ENCODE assay signal across 27 cellular contexts in the genomic region with DNA sequence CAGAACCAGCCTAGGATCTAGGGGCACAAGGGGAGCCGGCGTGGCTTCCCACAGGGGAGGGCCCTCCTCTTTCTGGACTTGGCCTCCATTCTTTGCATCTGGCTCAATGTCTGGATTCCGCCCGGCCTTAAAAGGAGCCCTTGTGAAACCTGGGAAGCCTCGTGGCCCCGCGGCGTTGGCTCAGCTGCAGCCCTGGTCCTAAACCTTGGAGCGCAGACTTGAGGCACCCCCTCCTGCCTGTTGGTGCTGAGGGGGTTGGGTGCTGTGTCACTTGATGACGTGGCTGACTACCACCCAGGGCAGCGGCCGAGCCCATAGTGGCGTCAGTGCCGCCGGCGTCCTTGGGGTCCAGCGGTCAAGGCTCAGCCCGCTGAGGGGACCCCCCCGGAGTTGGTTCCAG. TPM values are rescaled to one million over a fixed set of nuclear protein-coding genes. Genes with fewer than 3 reads are reported as not detected.
DNase-seq lines count a peak whose midpoint lies in the region; ATAC-seq, FAIRE-seq and TF ChIP-seq lines count a peak whose summit lies in the region.
"Had no signal": no experiment of that assay in that cellular context is flagged by ENCODE, and none has a peak within 500 bp of the region (broad histone marks: within the 10 kb centered on the region; RNA-seq: fewer than 3 reads in every experiment).

No MANE protein-coding gene starts in this region.

- H3K27ac Mint-ChIP-seq in CD4-positive, alpha-beta T cell, result no peak overlapping the region
- H3K27ac Mint-ChIP-seq in type B pancreatic cell, result no peak overlapping the region
- no peak overlapping the region for H3K27ac Mint-ChIP-seq in GM23338
- H3K27ac Mint-ChIP-seq: B cell; CD8-positive, alpha-beta memory T cell had no signal

- no peaks in the 10 kb centered on the region for H3F3A ChIP-seq in GM23338 (replicated peaks; ENCODE audit: low read depth)

- H3K9me3 Mint-ChIP-seq in CD4-positive, alpha-beta T cell, result no peaks in the 10 kb centered on the region
- H3K9me3 Mint-ChIP-seq in type B pancreatic cell (no peaks in the 10 kb centered on the region), GM23338 (no peaks in the 10 kb centered on the region; the same call in 2 of the 3 replicates)
- H3K9me3 Mint-ChIP-seq: CD8-positive, alpha-beta memory T cell had no signal

- no peak for ATAC-seq in HepG2
- ATAC-seq in right lobe of liver, result no peak
- no peak for ATAC-seq in CD4-positive, alpha-beta T cell (ENCODE audit: poor library complexity)
- no peak for ATAC-seq in GM18517 (IDR thresholded peaks at IDR 0.05; ENCODE audit: unreplicated experiment)
- no peak for ATAC-seq in GM23338
- ATAC-seq: A549, GM12878 had no signal

- H3K4me3 ChIP-seq in HepG2 (replicated peaks in 1 of 3; ENCODE audit: insufficient read depth in 1 of 3, low read depth in 2 of 3, low read length in 3 of 3) (no peak overlapping the region), right lobe of liver (no peak overlapping the region), adrenal gland (no peak overlapping the region), GM23338 (no peak overlapping the region)
- H3K4me3 ChIP-seq: A549, GM12878 had no signal

- TF ChIP-seq EP300 in HepG2 (IDR thresholded peaks at IDR 0.05; ENCODE audit: low read depth in 2 of 2, low read length in 2 of 2) (no peak), HepG2 (CRISPR knock-in tag; IDR thresholded peaks at IDR 0.05; ENCODE audit: borderline replicate concordance) (no peak)

- DNase-seq in HepG2 (ENCODE audit: low spot score) (no peak), right lobe of liver (no peak), adrenal gland (peak; percentile 66 to 86 (median 72)), type B pancreatic cell (ENCODE audit: extremely low spot score, unreplicated experiment) (no peak), GM23338 (ENCODE audit: low spot score) (no peak)
- no peak for DNase-seq in CD4-positive, alpha-beta T cell
- DNase-seq: AML-193; CD4-positive, alpha-beta memory T cell; CD8-positive, alpha-beta memory T cell; COR-L47; DMS 273 treated with DMSO at 0.1 percent for 48 hours; DMS153; DMS53; DMS79; DND-41; EL; GDM1 had no signal

- POLR2A ChIA-PET in HepG2 (lab: Yijun Ruan, JAX), result no interaction called here
- POLR2A ChIA-PET in CD4-positive, alpha-beta T cell (lab: Charles Lee), result no interaction called here

- H2AFZ ChIP-seq in HepG2 (ENCODE audit: low read length) (no peak overlapping the region), GM23338 (no peak overlapping the region)

- no peaks in the 10 kb centered on the region for H3K9me2 ChIP-seq in GM23338 (ENCODE audit: insufficient read depth)

- no peak overlapping the region for H3K27ac ChIP-seq in HepG2 (ENCODE audit: extremely low read length, insufficient read depth, low read length)
- H3K27ac ChIP-seq in right lobe of liver, result no peak overlapping the region
- no peak overlapping the region for H3K27ac ChIP-seq in CD4-positive, alpha-beta T cell (ENCODE audit: low read depth, low read length)
- H3K27ac ChIP-seq in adrenal gland, result peak overlapping the region in 4 of 5 donors; percentile 37 to 87 (median 60)
- no peak overlapping the region for H3K27ac ChIP-seq in GM23338 (ENCODE audit: low read depth)
- H3K27ac ChIP-seq: 22Rv1, A549, C4-2B had no signal

- TF ChIP-seq RAD21 in HepG2 (CRISPR knock-in tag; IDR thresholded peaks at IDR 0.05), result no peak

- H4K20me1 ChIP-seq in HepG2 (ENCODE audit: insufficient read depth, low read length) (no peaks in the 10 kb centered on the region), GM23338 (replicated peaks; ENCODE audit: insufficient read depth) (peaks cover 2% of the 10 kb centered on the region; the same call in 1 of the 2 replicates)

- H3K4me2 ChIP-seq in HepG2 (ENCODE audit: low read depth, low read length) (no peak overlapping the region), GM23338 (no peak overlapping the region)
- H3K4me2 ChIP-seq: A549 had no signal

- H3K4me3 Mint-ChIP-seq in CD4-positive, alpha-beta T cell, result peak overlapping the region; percentile 56
- H3K4me3 Mint-ChIP-seq in type B pancreatic cell, result no peak overlapping the region
- no peak overlapping the region for H3K4me3 Mint-ChIP-seq in GM23338
- H3K4me3 Mint-ChIP-seq: B cell had no signal

- H3K9ac ChIP-seq in HepG2 (ENCODE audit: insufficient read depth, low read depth, low read length), result no peak overlapping the region

- no peak for TF ChIP-seq CTCF in HepG2 (CRISPR knock-in tag; IDR thresholded peaks at IDR 0.05)
- TF ChIP-seq CTCF in right lobe of liver (IDR thresholded peaks at IDR 0.05), result no peak
- TF ChIP-seq CTCF in CD4-positive, alpha-beta T cell (IDR thresholded peaks at IDR 0.05), result no peak
- no peak for TF ChIP-seq CTCF in adrenal gland (IDR thresholded peaks at IDR 0.05)
- no peak for TF ChIP-seq CTCF in type B pancreatic cell (conservative IDR thresholded peaks at IDR 0.05)
- no peak for TF ChIP-seq CTCF in GM23338 (conservative IDR thresholded peaks at IDR 0.05; ENCODE audit: low read depth in 2 of 2)

- CTCF ChIA-PET in HepG2 (lab: Yijun Ruan, JAX; ENCODE audit: low intra/inter-chr PET ratio, low total read pairs), result no interaction called here
- CTCF ChIA-PET in CD4-positive, alpha-beta T cell (lab: Charles Lee), result no interaction called here

- H3K4me1 ChIP-seq in HepG2 (ENCODE audit: insufficient read depth, low read length), result peaks cover 9% of the 10 kb centered on the region
- H3K4me1 ChIP-seq in right lobe of liver, result peaks cover 0 to 6% (median 3%) of the 10 kb centered on the region in 4 donors
- peaks cover 12 to 42% of the 10 kb centered on the region in 2 donors for H3K4me1 ChIP-seq in adrenal gland (replicated peaks in 1 of 2)
- no peaks in the 10 kb centered on the region for H3K4me1 ChIP-seq in GM23338 (ENCODE audit: insufficient read depth)

- WGBS in HepG2 (ENCODE audit: low lambda C conversion rate), result 95% methylated on average over 12 of the region's 19 CpGs
- WGBS in right lobe of liver (ENCODE audit: insufficient coverage, low coverage, low lambda C conversion rate, missing lambda C conversion rate), result no CpG with 5 or more reads among the region's 19 CpGs
- WGBS in adrenal gland, 4 donors, result 60 to 68% (median 64%) methylated on average over 13 to 19 of the region's 19 CpGs; no CpG with 5 or more reads in 1 of the 4 donors

- H3K27me3 Mint-ChIP-seq in CD4-positive, alpha-beta T cell, result peaks cover 3% of the 10 kb centered on the region
- H3K27me3 Mint-ChIP-seq in type B pancreatic cell, result no peaks in the 10 kb centered on the region
- peaks cover 8% of the 10 kb centered on the region for H3K27me3 Mint-ChIP-seq in GM23338 (ENCODE audit: insufficient read depth, low read depth, poor library complexity)
- H3K27me3 Mint-ChIP-seq: B cell had no signal

- TF ChIP-seq POLR2A in HepG2 (IDR thresholded peaks at IDR 0.05; ENCODE audit: insufficient read depth in 1 of 2, low read depth in 2 of 2, low read length in 2 of 2) (no peak), right lobe of liver (IDR thresholded peaks at IDR 0.05) (no peak), adrenal gland (IDR thresholded peaks at IDR 0.05) (no peak)

- intact Hi-C loops in HepG2 (cut with micrococcal nuclease; ENCODE audit: unreplicated experiment), result no loop called here
- intact Hi-C loops in right lobe of liver (cut with DNase I), result loop anchor here in 1 of 2 donors (10.0 kb wide), 1 partner anchor 47 kb away; the partner anchor contains the start of gene APRT
- intact Hi-C loops in CD4-positive, alpha-beta T cell (cut with DNase I, micrococcal nuclease), result no loop called here
- intact Hi-C loops in adrenal gland (cut with DNase I), result no loop called here

- peaks cover 15% of the 10 kb centered on the region for H3K4me1 Mint-ChIP-seq in CD4-positive, alpha-beta T cell (ENCODE audit: low read depth)
- peaks cover 10% of the 10 kb centered on the region for H3K4me1 Mint-ChIP-seq in type B pancreatic cell (ENCODE audit: unreplicated experiment)
- H3K4me1 Mint-ChIP-seq in GM23338, result peaks cover 9% of the 10 kb centered on the region

- H3K36me3 Mint-ChIP-seq in CD4-positive, alpha-beta T cell (ENCODE audit: low read depth), result peaks cover 48% of the 10 kb centered on the region
- H3K36me3 Mint-ChIP-seq in type B pancreatic cell (no peaks in the 10 kb centered on the region), GM23338 (ENCODE audit: low read depth) (peaks cover 31% of the 10 kb centered on the region)

- no TSS peak for BruUV-seq in HepG2 (replicated peaks; lab: Mats Ljungman, UMichigan)

- FAIRE-seq in HepG2 (lab: Jason Lieb, UNC), result no peak
- FAIRE-seq: A549, GM12878 had no signal

- in situ Hi-C loops in HepG2 (cut with HindIII; ENCODE audit: extremely low pct_ligation_motif_present, low pct_unique_long_range_greater_than_20kb), result no loop called here

- no peaks in the 10 kb centered on the region for H3K9me3 ChIP-seq in HepG2 (ENCODE audit: low read length)
- no peaks in the 10 kb centered on the region for H3K9me3 ChIP-seq in right lobe of liver
- H3K9me3 ChIP-seq in CD4-positive, alpha-beta T cell (ENCODE audit: control insufficient read depth, low read length), result no peaks in the 10 kb centered on the region
- H3K9me3 ChIP-seq in adrenal gland (replicated peaks in 1 of 3), result no peaks in the 10 kb centered on the region
- H3K9me3 ChIP-seq: A549 had no signal

- H3K36me3 ChIP-seq in HepG2 (replicated peaks in 1 of 2; ENCODE audit: control insufficient read depth in 1 of 2, insufficient read depth in 2 of 2, low read length in 2 of 2) (peaks cover 12 to 28% of the 10 kb centered on the region in 2 experiments), right lobe of liver (peaks cover 0 to 29% (median 5%) of the 10 kb centered on the region in 4 donors), adrenal gland (replicated peaks in 1 of 2) (peaks cover 0 to 45% of the 10 kb centered on the region in 2 donors), GM23338 (ENCODE audit: insufficient read depth) (no peaks in the 10 kb centered on the region)

- H3K79me2 ChIP-seq in HepG2 (ENCODE audit: insufficient read depth, low read length) (peaks cover 12% of the 10 kb centered on the region), GM23338 (replicated peaks; ENCODE audit: insufficient read depth) (peaks cover 13% of the 10 kb centered on the region)

- H3K27me3 ChIP-seq in HepG2 (ENCODE audit: control insufficient read depth in 1 of 2, insufficient read depth in 2 of 2, low read length in 2 of 2) (peaks cover 6 to 15% of the 10 kb centered on the region in 2 experiments; a peak in 4 of 5 replicates), right lobe of liver (no peaks in the 10 kb centered on the region), adrenal gland (no peaks in the 10 kb centered on the region), GM23338 (ENCODE audit: insufficient read depth) (no peaks in the 10 kb centered on the region)
- no peaks in the 10 kb centered on the region for H3K27me3 ChIP-seq in CD4-positive, alpha-beta T cell (ENCODE audit: control insufficient read depth, insufficient read depth, low read length)

RNA-seq across cellular contexts. Expression of gene TRAPPC2L, which starts 4.4 kb away (rescaled TPM):
- total RNA-seq in HepG2 (2016; rRNA removed; fragmentation: Illumina TruSeq; extraction: Trizol) (107 and 158 TPM in 2 replicates), right lobe of liver (10 to 100 TPM; 15.1 to 25.5 (median 20.1) TPM), adrenal gland (100 to 1,000 TPM in 5 of 8 donors, 10 to 100 TPM in 3; 56.7 to 279 (median 117) TPM), type B pancreatic cell (ENCODE audit: low replicate concordance) (80.4 and 91.4 TPM in 2 replicates)
- total RNA-seq in HepG2 (2016; cell fraction: cytosol; rRNA removed; fragmentation: Illumina TruSeq; extraction: Trizol; ENCODE audit: low read depth), result 39.7 and 49.5 TPM in 2 replicates
- 117 and 161 TPM in 2 replicates for total RNA-seq in HepG2 (2016; cell fraction: insoluble cytoplasmic fraction; rRNA removed; fragmentation: Illumina TruSeq; extraction: Trizol)
- total RNA-seq in HepG2 (2016; cell fraction: membrane; rRNA removed; fragmentation: Illumina TruSeq; extraction: Trizol), result 55.4 and 64.8 TPM in 2 replicates
- 54.9 and 68.3 TPM in 2 replicates for total RNA-seq in HepG2 (2016; cell fraction: nucleus; rRNA removed; fragmentation: Illumina TruSeq; extraction: Trizol)
- polyA plus RNA-seq in HepG2 (2011; rRNA removed) (94.9 and 96.3 TPM in 2 replicates), adrenal gland (100 to 1,000 TPM; 150 to 259 (median 250) TPM), GM23338 (2016; fragmentation: Nextera tagmentation; extraction: Ambion mirVana) (167 and 171 TPM in 2 replicates)
- polyA plus RNA-seq in HepG2 (2011; cell fraction: cytosol; rRNA removed), result 49.7 and 65.0 TPM in 2 replicates
- polyA plus RNA-seq in HepG2 (2011; cell fraction: nucleus; rRNA removed), result 60.0 and 63.3 TPM in 2 replicates
- 72.5 and 94.4 TPM in 2 replicates for polyA plus RNA-seq in HepG2 (2012)
- polyA plus RNA-seq in HepG2 (2016; cell fraction: cytosol; fragmentation: Illumina TruSeq; extraction: Trizol; ENCODE audit: low read depth), result 51.9 and 69.2 TPM in 2 replicates
- 217 and 222 TPM in 2 replicates for polyA plus RNA-seq in HepG2 (2016; cell fraction: insoluble cytoplasmic fraction; fragmentation: Illumina TruSeq; extraction: Trizol; ENCODE audit: low read depth)
- polyA plus RNA-seq in HepG2 (2016; cell fraction: membrane; fragmentation: Illumina TruSeq; extraction: Trizol; ENCODE audit: low read depth), result 75.4 and 76.3 TPM in 2 replicates
- polyA plus RNA-seq in HepG2 (2016; cell fraction: nucleus; fragmentation: Illumina TruSeq; extraction: Trizol; ENCODE audit: insufficient read depth, low read depth), result 124 and 134 TPM in 2 replicates
- 63.0 and 105 TPM in 2 replicates for polyA minus RNA-seq in HepG2 (2011; rRNA and poly(A)+ RNA removed; ENCODE audit: low replicate concordance)
- 10.9 and 13.1 TPM in 2 replicates for polyA minus RNA-seq in HepG2 (2011; cell fraction: cytosol; rRNA and poly(A)+ RNA removed)
- polyA minus RNA-seq in HepG2 (2011; cell fraction: nucleus; rRNA and poly(A)+ RNA removed), result 45.4 and 54.3 TPM in 2 replicates
- 10 to 100 TPM; 48.0 to 48.2 TPM for total RNA-seq in CD4-positive, alpha-beta T cell
- total RNA-seq in GM23338 (2014; rRNA removed; shearing (Covaris generic)), result 59.3 and 68.8 TPM in 2 replicates

RNA-seq across cellular contexts. Expression of gene GALNS, which starts 4.6 kb away (rescaled TPM):
- total RNA-seq in HepG2 (2016; rRNA removed; fragmentation: Illumina TruSeq; extraction: Trizol) (2.8 and 9.2 TPM in 2 replicates), right lobe of liver (10 to 100 TPM in 5 of 6 experiments, 1 to 10 TPM in 1; 9.2 to 20.6 (median 16.5) TPM), adrenal gland (10 to 100 TPM; 22.2 to 57.0 (median 36.2) TPM), type B pancreatic cell (ENCODE audit: low replicate concordance) (30.2 and 32.5 TPM in 2 replicates)
- 3.6 and 3.7 TPM in 2 replicates for total RNA-seq in HepG2 (2016; cell fraction: cytosol; rRNA removed; fragmentation: Illumina TruSeq; extraction: Trizol; ENCODE audit: low read depth)
- total RNA-seq in HepG2 (2016; cell fraction: insoluble cytoplasmic fraction; rRNA removed; fragmentation: Illumina TruSeq; extraction: Trizol), result 2.6 and 11.0 TPM in 2 replicates
- total RNA-seq in HepG2 (2016; cell fraction: membrane; rRNA removed; fragmentation: Illumina TruSeq; extraction: Trizol), result 4.2 and 5.1 TPM in 2 replicates
- total RNA-seq in HepG2 (2016; cell fraction: nucleus; rRNA removed; fragmentation: Illumina TruSeq; extraction: Trizol), result 12.2 and 14.1 TPM in 2 replicates
- polyA plus RNA-seq in HepG2 (2011; rRNA removed) (9.5 and 9.8 TPM in 2 replicates), adrenal gland (10 to 100 TPM; 33.3 to 63.1 (median 37.2) TPM), GM23338 (2016; fragmentation: Nextera tagmentation; extraction: Ambion mirVana) (9.7 TPM in 2 replicates)
- polyA plus RNA-seq in HepG2 (2011; cell fraction: cytosol; rRNA removed), result 7.1 and 10.3 TPM in 2 replicates
- polyA plus RNA-seq in HepG2 (2011; cell fraction: nucleus; rRNA removed), result 30.6 and 39.2 TPM in 2 replicates
- polyA plus RNA-seq in HepG2 (2012), result 8.2 and 13.0 TPM in 2 replicates
- 2.4 and 2.8 TPM in 2 replicates for polyA plus RNA-seq in HepG2 (2016; cell fraction: cytosol; fragmentation: Illumina TruSeq; extraction: Trizol; ENCODE audit: low read depth)
- 4.4 and 4.7 TPM in 2 replicates for polyA plus RNA-seq in HepG2 (2016; cell fraction: insoluble cytoplasmic fraction; fragmentation: Illumina TruSeq; extraction: Trizol; ENCODE audit: low read depth)
- polyA plus RNA-seq in HepG2 (2016; cell fraction: membrane; fragmentation: Illumina TruSeq; extraction: Trizol; ENCODE audit: low read depth), result 4.1 and 4.7 TPM in 2 replicates
- polyA plus RNA-seq in HepG2 (2016; cell fraction: nucleus; fragmentation: Illumina TruSeq; extraction: Trizol; ENCODE audit: insufficient read depth, low read depth), result 27.3 and 29.9 TPM in 2 replicates
- 11.5 and 13.9 TPM in 2 replicates for polyA minus RNA-seq in HepG2 (2011; rRNA and poly(A)+ RNA removed; ENCODE audit: low replicate concordance)
- 5.2 and 6.1 TPM in 2 replicates for polyA minus RNA-seq in HepG2 (2011; cell fraction: cytosol; rRNA and poly(A)+ RNA removed)
- polyA minus RNA-seq in HepG2 (2011; cell fraction: nucleus; rRNA and poly(A)+ RNA removed), result 13.4 and 18.0 TPM in 2 replicates
- 10 to 100 TPM; 18.4 to 19.7 TPM for total RNA-seq in CD4-positive, alpha-beta T cell
- total RNA-seq in GM23338 (2014; rRNA removed; shearing (Covaris generic)), result 16.4 and 18.8 TPM in 2 replicates

RNA-seq across cellular contexts. Expression of gene PABPN1L, which starts 5.1 kb away (rescaled TPM):
- total RNA-seq in HepG2 (2016; rRNA removed; fragmentation: Illumina TruSeq; extraction: Trizol), result not detected in 2 replicates
- total RNA-seq in HepG2 (2016; cell fraction: cytosol; rRNA removed; fragmentation: Illumina TruSeq; extraction: Trizol; ENCODE audit: low read depth), result not detected in 2 replicates
- total RNA-seq in HepG2 (2016; cell fraction: insoluble cytoplasmic fraction; rRNA removed; fragmentation: Illumina TruSeq; extraction: Trizol), result not detected in 2 replicates
- not detected in 2 replicates for total RNA-seq in HepG2 (2016; cell fraction: membrane; rRNA removed; fragmentation: Illumina TruSeq; extraction: Trizol)
- total RNA-seq in HepG2 (2016; cell fraction: nucleus; rRNA removed; fragmentation: Illumina TruSeq; extraction: Trizol), result not detected in 2 replicates
- not detected in 2 replicates for polyA plus RNA-seq in HepG2 (2011; rRNA removed)
- not detected in 2 replicates for polyA plus RNA-seq in HepG2 (2011; cell fraction: cytosol; rRNA removed)
- not detected in 2 replicates for polyA plus RNA-seq in HepG2 (2011; cell fraction: nucleus; rRNA removed)
- not detected in 2 replicates for polyA plus RNA-seq in HepG2 (2012)
- polyA plus RNA-seq in HepG2 (2016; cell fraction: cytosol; fragmentation: Illumina TruSeq; extraction: Trizol; ENCODE audit: low read depth), result not detected in 2 replicates
- not detected in 2 replicates for polyA plus RNA-seq in HepG2 (2016; cell fraction: insoluble cytoplasmic fraction; fragmentation: Illumina TruSeq; extraction: Trizol; ENCODE audit: low read depth)
- not detected in 2 replicates for polyA plus RNA-seq in HepG2 (2016; cell fraction: membrane; fragmentation: Illumina TruSeq; extraction: Trizol; ENCODE audit: low read depth)
- polyA plus RNA-seq in HepG2 (2016; cell fraction: nucleus; fragmentation: Illumina TruSeq; extraction: Trizol; ENCODE audit: insufficient read depth, low read depth), result not detected in 2 replicates
- not detected in 2 replicates for polyA minus RNA-seq in HepG2 (2011; rRNA and poly(A)+ RNA removed; ENCODE audit: low replicate concordance)
- polyA minus RNA-seq in HepG2 (2011; cell fraction: cytosol; rRNA and poly(A)+ RNA removed), result not detected in 2 replicates
- not detected in 2 replicates for polyA minus RNA-seq in HepG2 (2011; cell fraction: nucleus; rRNA and poly(A)+ RNA removed)
- total RNA-seq in right lobe of liver, result under 1 TPM in 1 of 6 experiments, not detected in 5; 0.37 TPM
- total RNA-seq in CD4-positive, alpha-beta T cell, result not detected
- 1 to 10 TPM in 1 of 8 donors, under 1 TPM in 4, not detected in 3; 0.22 to 3.3 (median 0.41) TPM for total RNA-seq in adrenal gland
- 1 to 10 TPM in 2 of 3 donors, under 1 TPM in 1; 0.56 to 1.6 (median 1.1) TPM for polyA plus RNA-seq in adrenal gland
- total RNA-seq in type B pancreatic cell (ENCODE audit: low replicate concordance), result 0.31 TPM in 1 of 2 replicates, not detected in the other
- total RNA-seq in GM23338 (2014; rRNA removed; shearing (Covaris generic)), result not detected in 2 replicates
- not detected in 2 replicates for polyA plus RNA-seq in GM23338 (2016; fragmentation: Nextera tagmentation; extraction: Ambion mirVana)
- total RNA-seq: A172; CD4-positive, alpha-beta memory T cell; CD8-positive, alpha-beta memory T cell; Daoy; G401; GM12878 had no signal
- polyA plus RNA-seq: A549; BJ; CD4-positive, alpha-beta memory T cell; CD8-positive, alpha-beta memory T cell; GM12878 had no signal

RNA-seq across cellular contexts. Expression of gene APRT, which starts 49.6 kb away (rescaled TPM):
- total RNA-seq in HepG2 (2016; rRNA removed; fragmentation: Illumina TruSeq; extraction: Trizol) (242 and 274 TPM in 2 replicates), right lobe of liver (100 to 1,000 TPM in 2 of 6 experiments, 10 to 100 TPM in 4; 61.4 to 120 (median 74.1) TPM), adrenal gland (100 to 1,000 TPM; 145 to 250 (median 181) TPM), type B pancreatic cell (ENCODE audit: low replicate concordance) (116 and 153 TPM in 2 replicates)
- 163 and 167 TPM in 2 replicates for total RNA-seq in HepG2 (2016; cell fraction: cytosol; rRNA removed; fragmentation: Illumina TruSeq; extraction: Trizol; ENCODE audit: low read depth)
- total RNA-seq in HepG2 (2016; cell fraction: insoluble cytoplasmic fraction; rRNA removed; fragmentation: Illumina TruSeq; extraction: Trizol), result 238 and 275 TPM in 2 replicates
- total RNA-seq in HepG2 (2016; cell fraction: membrane; rRNA removed; fragmentation: Illumina TruSeq; extraction: Trizol), result 188 and 208 TPM in 2 replicates
- total RNA-seq in HepG2 (2016; cell fraction: nucleus; rRNA removed; fragmentation: Illumina TruSeq; extraction: Trizol), result 99.7 and 110 TPM in 2 replicates
- polyA plus RNA-seq in HepG2 (2011; rRNA removed) (155 and 210 TPM in 2 replicates), adrenal gland (100 to 1,000 TPM; 116 to 227 (median 121) TPM), GM23338 (2016; fragmentation: Nextera tagmentation; extraction: Ambion mirVana) (522 and 536 TPM in 2 replicates)
- 94.2 and 153 TPM in 2 replicates for polyA plus RNA-seq in HepG2 (2011; cell fraction: cytosol; rRNA removed)
- polyA plus RNA-seq in HepG2 (2011; cell fraction: nucleus; rRNA removed), result 101 and 126 TPM in 2 replicates
- polyA plus RNA-seq in HepG2 (2012), result 136 and 175 TPM in 2 replicates
- 172 and 184 TPM in 2 replicates for polyA plus RNA-seq in HepG2 (2016; cell fraction: cytosol; fragmentation: Illumina TruSeq; extraction: Trizol; ENCODE audit: low read depth)
- 339 and 349 TPM in 2 replicates for polyA plus RNA-seq in HepG2 (2016; cell fraction: insoluble cytoplasmic fraction; fragmentation: Illumina TruSeq; extraction: Trizol; ENCODE audit: low read depth)
- polyA plus RNA-seq in HepG2 (2016; cell fraction: membrane; fragmentation: Illumina TruSeq; extraction: Trizol; ENCODE audit: low read depth), result 196 and 203 TPM in 2 replicates
- polyA plus RNA-seq in HepG2 (2016; cell fraction: nucleus; fragmentation: Illumina TruSeq; extraction: Trizol; ENCODE audit: insufficient read depth, low read depth), result 192 and 201 TPM in 2 replicates
- 83.2 and 86.7 TPM in 2 replicates for polyA minus RNA-seq in HepG2 (2011; rRNA and poly(A)+ RNA removed; ENCODE audit: low replicate concordance)
- 75.3 and 84.8 TPM in 2 replicates for polyA minus RNA-seq in HepG2 (2011; cell fraction: cytosol; rRNA and poly(A)+ RNA removed)
- polyA minus RNA-seq in HepG2 (2011; cell fraction: nucleus; rRNA and poly(A)+ RNA removed), result 35.7 and 49.8 TPM in 2 replicates
- 100 to 1,000 TPM; 153 to 154 TPM for total RNA-seq in CD4-positive, alpha-beta T cell
- 250 and 258 TPM in 2 replicates for total RNA-seq in GM23338 (2014; rRNA removed; shearing (Covaris generic))

RNA-seq across cellular contexts. Expression of gene CDT1, which starts 57.8 kb away (rescaled TPM):
- total RNA-seq in HepG2 (2016; rRNA removed; fragmentation: Illumina TruSeq; extraction: Trizol) (16.5 and 23.1 TPM in 2 replicates), right lobe of liver (1 to 10 TPM in 2 of 6 experiments, under 1 TPM in 4; 0.22 to 9.6 (median 0.42) TPM), adrenal gland (1 to 10 TPM in 6 of 8 donors, under 1 TPM in 1, not detected in 1; 0.52 to 4.5 (median 1.7) TPM), type B pancreatic cell (ENCODE audit: low replicate concordance) (17.7 and 36.8 TPM in 2 replicates)
- total RNA-seq in HepG2 (2016; cell fraction: cytosol; rRNA removed; fragmentation: Illumina TruSeq; extraction: Trizol; ENCODE audit: low read depth), result 14.3 and 18.2 TPM in 2 replicates
- total RNA-seq in HepG2 (2016; cell fraction: insoluble cytoplasmic fraction; rRNA removed; fragmentation: Illumina TruSeq; extraction: Trizol), result 15.0 and 21.7 TPM in 2 replicates
- 30.9 and 31.0 TPM in 2 replicates for total RNA-seq in HepG2 (2016; cell fraction: membrane; rRNA removed; fragmentation: Illumina TruSeq; extraction: Trizol)
- total RNA-seq in HepG2 (2016; cell fraction: nucleus; rRNA removed; fragmentation: Illumina TruSeq; extraction: Trizol), result 12.6 and 18.8 TPM in 2 replicates
- polyA plus RNA-seq in HepG2 (2011; rRNA removed) (17.9 and 23.8 TPM in 2 replicates), adrenal gland (under 1 TPM; 0.29 to 0.44 (median 0.40) TPM), GM23338 (2016; fragmentation: Nextera tagmentation; extraction: Ambion mirVana) (32.6 and 36.1 TPM in 2 replicates)
- polyA plus RNA-seq in HepG2 (2011; cell fraction: cytosol; rRNA removed), result 15.0 and 37.3 TPM in 2 replicates
- polyA plus RNA-seq in HepG2 (2011; cell fraction: nucleus; rRNA removed), result 29.6 and 46.8 TPM in 2 replicates
- polyA plus RNA-seq in HepG2 (2012), result 13.5 and 17.6 TPM in 2 replicates
- polyA plus RNA-seq in HepG2 (2016; cell fraction: cytosol; fragmentation: Illumina TruSeq; extraction: Trizol; ENCODE audit: low read depth), result 18.5 and 24.2 TPM in 2 replicates
- polyA plus RNA-seq in HepG2 (2016; cell fraction: insoluble cytoplasmic fraction; fragmentation: Illumina TruSeq; extraction: Trizol; ENCODE audit: low read depth), result 22.4 and 29.0 TPM in 2 replicates
- polyA plus RNA-seq in HepG2 (2016; cell fraction: membrane; fragmentation: Illumina TruSeq; extraction: Trizol; ENCODE audit: low read depth), result 25.4 and 37.1 TPM in 2 replicates
- polyA plus RNA-seq in HepG2 (2016; cell fraction: nucleus; fragmentation: Illumina TruSeq; extraction: Trizol; ENCODE audit: insufficient read depth, low read depth), result 34.6 and 39.8 TPM in 2 replicates
- polyA minus RNA-seq in HepG2 (2011; rRNA and poly(A)+ RNA removed; ENCODE audit: low replicate concordance), result 25.0 and 71.0 TPM in 2 replicates
- polyA minus RNA-seq in HepG2 (2011; cell fraction: cytosol; rRNA and poly(A)+ RNA removed), result 28.6 and 52.8 TPM in 2 replicates
- polyA minus RNA-seq in HepG2 (2011; cell fraction: nucleus; rRNA and poly(A)+ RNA removed), result 6.7 and 8.8 TPM in 2 replicates
- 1 to 10 TPM in 1 of 2 experiments, under 1 TPM in 1; 0.47 to 1.0 TPM for total RNA-seq in CD4-positive, alpha-beta T cell
- 114 and 187 TPM in 2 replicates for total RNA-seq in GM23338 (2014; rRNA removed; shearing (Covaris generic))

Comparison
In these comparisons a context has a peak if more than half of its experiments do, and no peak if none do; other contexts are left out.
1. DNase-seq: peak in adrenal gland (7 of 7); none in HepG2 (single experiment), right lobe of liver (0 of 3), CD4-positive, alpha-beta T cell (0 of 10), type B pancreatic cell (single experiment) and GM23338 (single experiment).
2. H3K27ac ChIP-seq: peak in adrenal gland (4 of 5); none in HepG2 (single experiment), right lobe of liver (0 of 3), CD4-positive, alpha-beta T cell (single experiment) and GM23338 (single experiment).